In genomic region chr16:51112311-51112710, GRCh38 we compare ENCODE assay signal across 27 cellular contexts. TPM values are rescaled to one million over a fixed set of nuclear protein-coding genes. Genes with fewer than 3 reads are reported as not detected.
"Had no signal": no experiment of that assay in that cellular context is flagged by ENCODE, and none has a peak within 500 bp of the region (broad histone marks: within the 10 kb centered on the region; RNA-seq: fewer than 3 reads in every experiment).

No MANE protein-coding gene starts in this region.

- H3K4me3 Mint-ChIP-seq: naive thymus-derived CD4-positive, alpha-beta T cell; natural killer cell; stimulated activated memory B cell treated with anti-CD40 and anti-IgM and Interleukin-4, amounts not matched to agents 10 μg/mL and 1 μg/mL and 100 μg/mL, for 72 hours; stimulated activated naive CD8-positive, alpha-beta T cell treated with anti-CD3 and anti-CD28 coated beads, Interleukin-15, amount 100 ng/mL, for 72 hours had no signal

- H3K27ac Mint-ChIP-seq: naive thymus-derived CD4-positive, alpha-beta T cell; natural killer cell; neural progenitor cell; stimulated activated memory B cell treated with anti-CD40 and anti-IgM and Interleukin-4, amounts not matched to agents 10 μg/mL and 1 μg/mL and 100 μg/mL, for 72 hours; stimulated activated naive CD8-positive, alpha-beta T cell treated with anti-CD3 and anti-CD28 coated beads, Interleukin-15, amount 100 ng/mL, for 72 hours; type B pancreatic cell had no signal

- H3K9ac ChIP-seq: neural progenitor cell had no signal

- ATAC-seq: naive thymus-derived CD4-positive, alpha-beta T cell; natural killer cell; pancreas; stimulated activated memory B cell treated with anti-CD40 and anti-IgM and Interleukin-4, amounts not matched to agents 10 μg/mL and 1 μg/mL and 100 μg/mL, for 72 hours; stimulated activated naive CD8-positive, alpha-beta T cell treated with anti-CD3 and anti-CD28 coated beads, Interleukin-15, amount 100 ng/mL, for 72 hours; stimulated activated naive CD8-positive, alpha-beta T cell treated with anti-CD3 and anti-CD28 coated beads, Interleukin-15, Interleukin-2, amounts not matched to agents 100 U/mL and 50 U/mL, for 24 hours; upper lobe of right lung had no signal

- DNase-seq: naive thymus-derived CD4-positive, alpha-beta T cell; natural killer cell; occipital lobe; pancreas; retina; stimulated activated CD4-positive, alpha-beta T cell treated with anti-CD3 and anti-CD28 coated beads, Interleukin-15, amount 100 ng/mL, for 24 hours; stimulated activated CD4-positive, alpha-beta T cell treated with anti-CD3 and anti-CD28 coated beads, Interleukin-4, amount 100 ng/mL, for 1 hour; stimulated activated CD4-positive, alpha-beta T cell treated with anti-CD3 and anti-CD28 coated beads, Interleukin-4, amount 100 ng/mL, for 4 hours; stimulated activated CD8-positive, alpha-beta memory T cell treated with anti-CD3 and anti-CD28 coated beads, Interleukin-4, amount 100 ng/mL, for 48 hours; stimulated activated naive CD4-positive, alpha-beta T cell; stimulated activated naive CD8-positive, alpha-beta T cell treated with anti-CD3 and anti-CD28 coated beads, Interleukin-15, amount 100 ng/mL, for 72 hours; stimulated activated naive CD8-positive, alpha-beta T cell treated with anti-CD3 and anti-CD28 coated beads, Interleukin-15, Interleukin-2, amounts not matched to agents 100 U/mL and 50 U/mL, for 24 hours; substantia nigra; testis; tibial artery; transverse colon; upper lobe of right lung; uterus had no signal

- H3K36me3 Mint-ChIP-seq: naive thymus-derived CD4-positive, alpha-beta T cell; natural killer cell; neural progenitor cell; stimulated activated memory B cell treated with anti-CD40 and anti-IgM and Interleukin-4, amounts not matched to agents 10 μg/mL and 1 μg/mL and 100 μg/mL, for 72 hours; type B pancreatic cell had no signal

- H3K27ac ChIP-seq: neural progenitor cell, pancreas, prostate gland, right atrium auricular region, skin epidermis, suprapubic skin, testis, tibial artery, transverse colon, upper lobe of right lung, uterus had no signal

- H3K9me3 Mint-ChIP-seq: natural killer cell, neural progenitor cell, type B pancreatic cell had no signal

- H3K36me3 ChIP-seq: neural progenitor cell, pancreas, prostate gland, right atrium auricular region, suprapubic skin, tibial artery, transverse colon, upper lobe of right lung, uterus had no signal

- H3K9me3 ChIP-seq: pancreas, prostate gland, right atrium auricular region, suprapubic skin, testis, tibial artery, transverse colon, upper lobe of right lung, uterus had no signal

- H3K4me3 ChIP-seq: neural progenitor cell, pancreas, prostate gland, right atrium auricular region, skin epidermis, suprapubic skin, testis, tibial artery, transverse colon, upper lobe of right lung, uterus had no signal

- H3K27me3 ChIP-seq: testis, uterus had no signal

- H3K4me1 ChIP-seq: pancreas, prostate gland, right atrium auricular region, suprapubic skin, tibial artery, upper lobe of right lung, uterus had no signal

- H2AFZ ChIP-seq: neural progenitor cell had no signal

- H3K4me1 Mint-ChIP-seq: naive thymus-derived CD4-positive, alpha-beta T cell; natural killer cell; stimulated activated memory B cell treated with anti-CD40 and anti-IgM and Interleukin-4, amounts not matched to agents 10 μg/mL and 1 μg/mL and 100 μg/mL, for 72 hours had no signal

RNA-seq across cellular contexts. Expression of gene SALL1, which starts 38.8 kb away (rescaled TPM):
- total RNA-seq: naive thymus-derived CD4-positive, alpha-beta T cell; natural killer cell; posterior vena cava; pulmonary artery endothelial cell; upper lobe of right lung had no signal
- polyA plus RNA-seq: naive thymus-derived CD4-positive, alpha-beta T cell had no signal
